In genomic region chr1:7299994-7300393, GRCh38 we compare ENCODE assay signal across 10 cellular contexts.
A peak's percentile ranks its signal among the peaks of the same experiment; 100 is the strongest.
DNase-seq lines count a peak whose midpoint lies in the region; ATAC-seq and TF ChIP-seq lines count a peak whose summit lies in the region.
"Had no signal": no experiment of that assay in that cellular context is flagged by ENCODE, and none has a peak within 500 bp of the region (broad histone marks: within the 10 kb centered on the region; RNA-seq: fewer than 3 reads in every experiment).

No MANE protein-coding gene starts in this region.

- 95 to 100% methylated on average over 2 of the region's 2 CpGs for WGBS in endodermal cell (ENCODE audit: insufficient coverage in 1 of 2, insufficient read length in 1 of 2), 2 experiments

- H3K36me3 Mint-ChIP-seq in endodermal cell (ENCODE audit: low read depth) = no peaks in the 10 kb centered on the region
- H3K36me3 Mint-ChIP-seq in activated CD8-positive, alpha-beta memory T cell treated with anti-CD3 and anti-CD28 coated beads, Interleukin-2, amount 10 ng/mL, durations not matched to agents 7 days and 5 days = no peaks in the 10 kb centered on the region

- CTCF ChIA-PET in activated CD8-positive, alpha-beta memory T cell treated with anti-CD3 and anti-CD28 coated beads, Interleukin-2, amount 10 ng/mL, durations not matched to agents 7 days and 5 days (lab: Charles Lee) = no interaction called here

- peaks cover 3% of the 10 kb centered on the region for H3K9me3 Mint-ChIP-seq in endodermal cell
- H3K9me3 Mint-ChIP-seq in activated CD8-positive, alpha-beta memory T cell treated with anti-CD3 and anti-CD28 coated beads, Interleukin-2, amount 10 ng/mL, durations not matched to agents 7 days and 5 days (ENCODE audit: low read depth) = no peaks in the 10 kb centered on the region

- no peak for TF ChIP-seq CTCF in AG10803 (conservative IDR thresholded peaks at IDR 0.05; ENCODE audit: low read length)
- no peak for TF ChIP-seq CTCF in endodermal cell (conservative IDR thresholded peaks at IDR 0.05)

- H3K36me3 ChIP-seq in endodermal cell (ENCODE audit: control insufficient read depth, insufficient read depth, low read length) = no peaks in the 10 kb centered on the region

- no peaks in the 10 kb centered on the region for H3K27me3 Mint-ChIP-seq in endodermal cell (ENCODE audit: insufficient read depth)
- H3K27me3 Mint-ChIP-seq in activated CD8-positive, alpha-beta memory T cell treated with anti-CD3 and anti-CD28 coated beads, Interleukin-2, amount 10 ng/mL, durations not matched to agents 7 days and 5 days = peaks cover 5% of the 10 kb centered on the region

- H3K4me1 Mint-ChIP-seq in endodermal cell = peaks cover 6% of the 10 kb centered on the region
- no peaks in the 10 kb centered on the region for H3K4me1 Mint-ChIP-seq in activated CD8-positive, alpha-beta memory T cell treated with anti-CD3 and anti-CD28 coated beads, Interleukin-2, amount 10 ng/mL, durations not matched to agents 7 days and 5 days

- no peak overlapping the region for H3K27ac Mint-ChIP-seq in endodermal cell
- H3K27ac Mint-ChIP-seq in activated CD8-positive, alpha-beta memory T cell treated with anti-CD3 and anti-CD28 coated beads, Interleukin-2, amount 10 ng/mL, durations not matched to agents 7 days and 5 days = no peak overlapping the region

- no peaks in the 10 kb centered on the region for H3K27me3 ChIP-seq in endodermal cell (ENCODE audit: control insufficient read depth, insufficient read depth, low read length, poor library complexity, severe bottlenecking)

- H3K4me3 ChIP-seq in AG10803 (ENCODE audit: low read length) (no peak overlapping the region), endodermal cell (ENCODE audit: low read length) (no peak overlapping the region)

- H3K9me3 ChIP-seq in endodermal cell (ENCODE audit: control insufficient read depth, low read length) = no peaks in the 10 kb centered on the region

- peak; percentile 75 for DNase-seq in AG10803 (ENCODE audit: low read depth)
- peak; percentile 26 for DNase-seq in NCI-H69 (lab: John Stamatoyannopoulos, UW)
- peak; percentile 13 for DNase-seq in endodermal cell
- peak; percentile 77 for DNase-seq in myocyte (ENCODE audit: low read depth)
- DNase-seq in activated CD8-positive, alpha-beta memory T cell treated with anti-CD3 and anti-CD28 coated beads, Interleukin-2, amount 10 ng/mL, durations not matched to agents 7 days and 5 days = no peak
- no peak for DNase-seq in NK-92 treated with Interleukin-12 subunit alpha and Interleukin-12 subunit beta, amount 100 ng/mL, for 24 hours (lab: John Stamatoyannopoulos, UW)
- DNase-seq: central memory CD4-positive, alpha-beta T cell had no signal

- H3K27ac ChIP-seq in endodermal cell (ENCODE audit: low read depth, low read length) = no peak overlapping the region
- H3K27ac ChIP-seq: parathyroid adenoma had no signal

- H3K4me1 ChIP-seq in endodermal cell (ENCODE audit: control insufficient read depth, insufficient read depth, low read length) = peaks cover 4% of the 10 kb centered on the region
- H3K4me1 ChIP-seq: parathyroid adenoma had no signal

- no peak overlapping the region for H3K4me3 Mint-ChIP-seq in endodermal cell
- no peak overlapping the region for H3K4me3 Mint-ChIP-seq in activated CD8-positive, alpha-beta memory T cell treated with anti-CD3 and anti-CD28 coated beads, Interleukin-2, amount 10 ng/mL, durations not matched to agents 7 days and 5 days

- ATAC-seq in GM18907 (IDR thresholded peaks at IDR 0.05; ENCODE audit: unreplicated experiment) = no peak
- ATAC-seq in activated CD8-positive, alpha-beta memory T cell treated with anti-CD3 and anti-CD28 coated beads, Interleukin-2, amount 10 ng/mL, durations not matched to agents 7 days and 5 days = no peak
- no peak for ATAC-seq in GM21528 (IDR thresholded peaks at IDR 0.05; ENCODE audit: low FRiP score, unreplicated experiment)

- H3K9ac ChIP-seq in endodermal cell (ENCODE audit: extremely low read depth, low read length, poor library complexity, severe bottlenecking) = no peak overlapping the region
- H3K9ac ChIP-seq: parathyroid adenoma had no signal

Comparison
In these comparisons a context has a peak if more than half of its experiments do, and no peak if none do; other contexts are left out.
1. DNase-seq: peak in AG10803 (single experiment), NCI-H69 (single experiment), endodermal cell (single experiment) and myocyte (single experiment); none in activated CD8-positive, alpha-beta memory T cell treated with anti-CD3 and anti-CD28 coated beads, Interleukin-2, amount 10 ng/mL, durations not matched to agents 7 days and 5 days (single experiment) and NK-92 treated with Interleukin-12 subunit alpha and Interleukin-12 subunit beta, amount 100 ng/mL, for 24 hours (single experiment).